15 cellular contexts compared by ENCODE assay signal in genomic region chr7:93476491-93477344, GRCh38.
"Had no signal": no experiment of that assay in that cellular context is flagged by ENCODE, and none has a peak within 500 bp of the region (broad histone marks: within the 10 kb centered on the region; RNA-seq: fewer than 3 reads in every experiment).

No MANE protein-coding gene starts in this region.

- DNase-seq: activated CD4-positive, alpha-beta memory T cell treated with anti-CD3 and anti-CD28 coated beads, Interleukin-2, amount 10 ng/mL, durations not matched to agents 7 days and 5 days; activated gamma-delta T cell; activated T-cell treated with anti-CD3 and anti-CD28 coated beads, Interleukin-2, amount 50 U/mL, for 48 hours; amygdala; dorsolateral prefrontal cortex; esophagus squamous epithelium; foreskin fibroblast; heart right ventricle; psoas muscle; spleen; stimulated activated CD4-positive, alpha-beta T cell treated with anti-CD3 and anti-CD28 coated beads, Interleukin-1b, Interleukin-23, amount 100 ng/mL, for 48 hours had no signal

- H3K9me3 ChIP-seq: esophagus squamous epithelium, heart right ventricle, psoas muscle, spleen, tibial nerve had no signal

- H3K4me3 ChIP-seq: dorsolateral prefrontal cortex, esophagus squamous epithelium, heart right ventricle, psoas muscle, spleen, tibial nerve had no signal

- H3K27me3 ChIP-seq: esophagus squamous epithelium, spleen, tibial nerve had no signal

- H3K36me3 ChIP-seq: esophagus squamous epithelium, heart right ventricle, spleen, tibial nerve had no signal

- ATAC-seq: heart right ventricle; natural killer cell treated with Interleukin-12 subunit alpha and Interleukin-12 subunit beta and Interleukin-15 and Interleukin-18, amount 100 ng/mL, for 72 hours; psoas muscle; sciatic nerve; stimulated activated memory B cell treated with anti-CD40 and anti-IgM and Interleukin-4, amounts not matched to agents 10 μg/mL and 1 μg/mL and 100 μg/mL, for 72 hours had no signal

- H3K27ac ChIP-seq: dorsolateral prefrontal cortex, esophagus squamous epithelium, heart right ventricle, psoas muscle, spleen, tibial nerve had no signal

- H3K4me1 ChIP-seq: esophagus squamous epithelium, heart right ventricle, psoas muscle, spleen had no signal
